Comparison of ENCODE assay signal across 8 cellular contexts in the genomic region with DNA sequence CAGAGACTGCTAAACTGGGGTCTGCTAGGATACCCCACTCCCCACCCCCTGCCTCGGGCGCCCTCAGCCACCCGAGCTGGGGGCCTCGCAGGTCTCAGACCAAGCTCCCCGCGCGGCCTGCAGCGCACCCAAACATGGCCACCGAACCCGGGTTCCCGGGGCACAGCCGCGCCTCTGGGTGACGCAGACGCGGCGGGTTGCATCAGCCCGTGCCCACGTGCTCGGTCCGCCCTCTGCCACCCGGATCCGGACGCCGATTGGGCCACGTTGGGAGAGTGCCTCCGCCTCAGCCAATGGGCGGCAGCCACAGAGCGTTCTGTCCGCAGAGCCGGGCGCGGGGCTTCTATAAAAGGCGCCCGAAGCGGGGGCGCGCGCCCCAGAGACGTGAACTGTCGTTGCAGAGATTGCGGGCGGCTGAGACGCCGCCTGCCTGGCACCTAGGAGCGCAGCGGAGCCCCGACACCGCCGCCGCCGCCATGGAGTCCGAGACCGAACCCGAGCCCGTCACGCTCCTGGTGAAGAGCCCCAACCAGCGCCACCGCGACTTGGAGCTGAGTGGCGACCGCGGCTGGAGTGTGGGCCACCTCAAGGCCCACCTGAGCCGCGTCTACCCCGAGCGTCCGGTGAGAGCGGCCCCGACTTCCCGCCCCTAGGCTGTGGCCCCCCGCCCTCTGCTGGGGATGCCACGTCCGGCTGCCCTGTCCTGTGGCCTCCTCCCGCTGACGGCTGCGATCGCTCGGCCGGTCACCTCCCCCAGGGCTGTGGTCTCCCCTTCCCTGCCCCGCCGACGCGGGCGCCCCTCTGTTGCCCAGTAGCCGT. TPM values are rescaled to one million over a fixed set of nuclear protein-coding genes. Genes with fewer than 3 reads are reported as not detected.
DNase-seq lines count a peak whose midpoint lies in the region; ATAC-seq and TF ChIP-seq lines count a peak whose summit lies in the region.

A gene with protein sequence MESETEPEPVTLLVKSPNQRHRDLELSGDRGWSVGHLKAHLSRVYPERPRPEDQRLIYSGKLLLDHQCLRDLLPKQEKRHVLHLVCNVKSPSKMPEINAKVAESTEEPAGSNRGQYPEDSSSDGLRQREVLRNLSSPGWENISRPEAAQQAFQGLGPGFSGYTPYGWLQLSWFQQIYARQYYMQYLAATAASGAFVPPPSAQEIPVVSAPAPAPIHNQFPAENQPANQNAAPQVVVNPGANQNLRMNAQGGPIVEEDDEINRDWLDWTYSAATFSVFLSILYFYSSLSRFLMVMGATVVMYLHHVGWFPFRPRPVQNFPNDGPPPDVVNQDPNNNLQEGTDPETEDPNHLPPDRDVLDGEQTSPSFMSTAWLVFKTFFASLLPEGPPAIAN (plus strand): TSS at position 374 of the 819 bp plus-strand sequence. CDS start 103 bp downstream, at position 477.

- H3K4me1 ChIP-seq in PC-9 (replicated peaks; ENCODE audit: insufficient read depth), result peaks cover 25% of the 10 kb centered on the region
- H3K4me1 ChIP-seq in mucosa of stomach (ENCODE audit: control insufficient read depth, insufficient read depth, low read length), result peaks cover 11% of the 10 kb centered on the region

- peaks cover 27% of the 10 kb centered on the region for H3F3A ChIP-seq in PC-9 (ENCODE audit: insufficient read depth, low read depth)

- peaks cover 37% of the 10 kb centered on the region for H4K20me1 ChIP-seq in PC-9 (ENCODE audit: insufficient read depth)

- intact Hi-C loops in PC-9 (cut with micrococcal nuclease; ENCODE audit: unreplicated experiment), result no loop called here

- H3K27ac ChIP-seq in PC-9, result peak within 1 kb of the TSS; percentile 91

- DNase-seq in DMS153 treated with DMSO at 0.1 percent for 48 hours (lab: John Stamatoyannopoulos, UW; ENCODE audit: unreplicated experiment) (peak; percentile 87), PC-9 (peak; percentile 88 to 97), epithelial cell of proximal tubule (ENCODE audit: low read depth) (peak; percentile 53)
- peak; percentile 96 for DNase-seq in Jurkat, Clone E6-1 (ENCODE audit: low read depth, low spot score)
- DNase-seq in activated T-cell treated with anti-CD3 and anti-CD28 coated beads, Interleukin-2, amount 50 U/mL, for 1 hour, result peak; percentile 99
- DNase-seq in stimulated activated CD8-positive, alpha-beta memory T cell treated with anti-CD3 and anti-CD28 coated beads, Interleukin-7, amount 100 ng/mL, for 1 hour (ENCODE audit: low read depth in 2 of 2), result peak; percentile 98

- CTCF ChIA-PET in PC-9 (lab: Charles Lee), result interaction anchor here (0.6 kb wide), 1 partner anchor 335 kb away, joined by 4 read pairs; no protein-coding TSS in a partner anchor

- peak within 1 kb of the TSS; percentile 76 for H2AFZ ChIP-seq in PC-9

- H3K27me3 ChIP-seq in PC-9 (ENCODE audit: insufficient read depth, low read depth) (no peaks in the 10 kb centered on the region), mucosa of stomach (ENCODE audit: control insufficient read depth, insufficient read depth, low read length) (no peaks in the 10 kb centered on the region)

- BruUV-seq in PC-9 (replicated peaks; lab: Mats Ljungman, UMichigan), result no TSS peak

- peak; percentile 76 for ATAC-seq in GM21619 (IDR thresholded peaks at IDR 0.05; ENCODE audit: unreplicated experiment)

- H3K36me3 ChIP-seq in PC-9 (ENCODE audit: low read depth) (peaks cover 35% of the 10 kb centered on the region), mucosa of stomach (ENCODE audit: control insufficient read depth, insufficient read depth, low read length) (no peaks in the 10 kb centered on the region)

- H3K9me3 ChIP-seq in PC-9 (ENCODE audit: insufficient read depth, low read depth), result no peaks in the 10 kb centered on the region
- H3K9me3 ChIP-seq in mucosa of stomach (ENCODE audit: control insufficient read depth, low read length), result no peaks in the 10 kb centered on the region

- H3K4me3 ChIP-seq in Jurkat, Clone E6-1 (ENCODE audit: low read length), result peak within 1 kb of the TSS; percentile 95
- H3K4me3 ChIP-seq in PC-9 (peak within 1 kb of the TSS; percentile 97), epithelial cell of proximal tubule (ENCODE audit: low read depth, low read length) (peak within 1 kb of the TSS; percentile 99), mucosa of stomach (ENCODE audit: low read length) (peak within 1 kb of the TSS; percentile 96)

- H3K4me2 ChIP-seq in PC-9, result peak within 1 kb of the TSS; percentile 85

- peak within 1 kb of the TSS; percentile 99 for H3K9ac ChIP-seq in mucosa of stomach (ENCODE audit: low read length)

- peaks cover 48% of the 10 kb centered on the region for H3K79me2 ChIP-seq in PC-9 (ENCODE audit: low read depth)

- POLR2A ChIA-PET in PC-9 (lab: Charles Lee; ENCODE audit: unreplicated experiment), result interaction anchor here (0.7 kb wide), 1 partner anchor 20 kb away, joined by 4 read pairs; no protein-coding TSS in a partner anchor

- no peak for TF ChIP-seq CTCF in PC-9 (conservative IDR thresholded peaks at IDR 0.05)
- no peak for TF ChIP-seq CTCF in epithelial cell of proximal tubule (conservative IDR thresholded peaks at IDR 0.05; ENCODE audit: low read depth, low read length)

- no peaks in the 10 kb centered on the region for H3K9me2 ChIP-seq in PC-9 (ENCODE audit: insufficient read depth)

RNA-seq across cellular contexts. Expression of the gene that starts here (rescaled TPM):
- polyA plus RNA-seq in Jurkat, Clone E6-1 (2012; ENCODE audit: insufficient read depth, insufficient read length), result 60.5 TPM
- total RNA-seq in PC-9 (2021) (23.5 and 35.3 TPM in 2 replicates), epithelial cell of proximal tubule (42.1 and 84.8 TPM in 2 replicates)

Comparison
In these comparisons a context has a peak if more than half of its experiments do, and no peak if none do; other contexts are left out.
1. Peak in every context shown above with its lines: DNase-seq, ATAC-seq, H3K4me3 ChIP-seq and H3K27ac ChIP-seq.